ENCODE assay signal across 27 cellular contexts in the genomic region with DNA sequence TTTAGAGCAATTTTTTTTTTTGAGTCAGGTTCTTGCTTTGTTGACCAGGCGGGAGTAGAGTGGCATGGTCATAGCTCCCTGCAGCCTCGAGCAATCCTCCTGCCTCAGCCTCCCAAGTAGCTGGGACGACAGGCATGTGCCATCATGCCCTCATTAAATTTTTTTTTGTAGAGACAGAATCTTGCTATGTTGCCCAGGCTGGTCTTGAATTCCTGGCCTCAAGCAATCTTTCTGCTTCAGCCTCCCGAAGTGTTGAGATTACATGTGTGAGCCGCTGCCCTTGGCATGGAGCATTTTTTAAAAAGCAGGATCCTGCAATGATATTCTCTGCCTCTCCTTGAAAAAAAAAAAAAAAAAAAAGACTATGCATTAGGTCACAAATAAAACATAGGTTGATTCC. TPM values are rescaled to one million over a fixed set of nuclear protein-coding genes. Genes with fewer than 3 reads are reported as not detected.
"Had no signal": no experiment of that assay in that cellular context is flagged by ENCODE, and none has a peak within 500 bp of the region (broad histone marks: within the 10 kb centered on the region; RNA-seq: fewer than 3 reads in every experiment).

No MANE protein-coding gene starts in this region.

- ATAC-seq: stimulated activated effector memory CD8-positive, alpha-beta T cell treated with anti-CD3 and anti-CD28 coated beads, Interleukin-12 subunit alpha, Interleukin-12 subunit beta, amount 100 ng/mL, for 72 hours; stimulated activated memory B cell treated with anti-CD40 and anti-IgM and Interleukin-4, amounts not matched to agents 10 μg/mL and 1 μg/mL and 100 μg/mL, for 72 hours; stimulated activated naive B cell treated with anti-CD40 and anti-IgM and Interleukin-4, amounts not matched to agents 10 μg/mL and 1 μg/mL and 100 μg/mL, for 72 hours; stimulated activated naive CD8-positive, alpha-beta T cell treated with anti-CD3 and anti-CD28 coated beads, Interleukin-15, amount 100 ng/mL, for 72 hours; stimulated activated naive CD8-positive, alpha-beta T cell treated with anti-CD3 and anti-CD28 coated beads, Interleukin-15, Interleukin-2, amounts not matched to agents 100 U/mL and 50 U/mL, for 24 hours; upper lobe of right lung had no signal

- H3K4me3 ChIP-seq: stomach, suprapubic skin, testis, thoracic aorta, thyroid gland, tibial artery, tibial nerve, transverse colon, upper lobe of left lung, upper lobe of right lung, uterus, vagina had no signal

- H3K27me3 ChIP-seq: testis, vagina had no signal

- DNase-seq: stimulated activated CD4-positive, alpha-beta T cell treated with anti-CD3 and anti-CD28 coated beads, Interleukin-2, amount 100 ng/mL, for 48 hours; stimulated activated CD4-positive, alpha-beta T cell treated with anti-CD3 and anti-CD28 coated beads, Interleukin-4, amount 100 ng/mL, for 1 hour; stimulated activated CD4-positive, alpha-beta T cell treated with anti-CD3 and anti-CD28 coated beads, Interleukin-4, amount 100 ng/mL, for 24 hours; stimulated activated CD4-positive, alpha-beta T cell treated with anti-CD3 and anti-CD28 coated beads, Interleukin-4, amount 100 ng/mL, for 4 hours; stimulated activated CD8-positive, alpha-beta memory T cell treated with anti-CD3 and anti-CD28 coated beads, Interleukin-4, amount 100 ng/mL, for 48 hours; stimulated activated naive B cell treated with anti-CD40 and anti-IgM and Interleukin-4, amounts not matched to agents 10 μg/mL and 1 μg/mL and 100 μg/mL, for 72 hours; stimulated activated naive CD4-positive, alpha-beta T cell; stimulated activated naive CD4-positive, alpha-beta T cell treated with Interleukin-2 at 50 U/mL for 16 hours; stimulated activated naive CD8-positive, alpha-beta T cell treated with anti-CD3 and anti-CD28 coated beads, Interleukin-15, amount 100 ng/mL, for 72 hours; stimulated activated naive CD8-positive, alpha-beta T cell treated with anti-CD3 and anti-CD28 coated beads, Interleukin-15, Interleukin-2, amounts not matched to agents 100 U/mL and 50 U/mL, for 24 hours; stomach; substantia nigra; testis; thyroid gland; tibial artery; transverse colon; upper lobe of left lung; upper lobe of right lung; uterus had no signal

- H3K4me1 ChIP-seq: stomach, testis, thyroid gland, tibial artery, transverse colon, uterus, vagina had no signal

- H3K27ac ChIP-seq: stomach, suprapubic skin, testis, thoracic aorta, thyroid gland, tibial artery, tibial nerve, transverse colon, upper lobe of left lung, upper lobe of right lung, uterus, vagina had no signal

- H3K9me3 ChIP-seq: suprapubic skin, testis, thyroid gland, upper lobe of right lung, uterus, vagina had no signal

- H3K36me3 ChIP-seq: stomach, suprapubic skin, thoracic aorta, thyroid gland, tibial artery, tibial nerve, transverse colon, upper lobe of left lung, upper lobe of right lung, uterus, vagina had no signal

RNA-seq across cellular contexts. Expression of a gene that starts 5.9 kb away (rescaled TPM):
- polyA plus RNA-seq: stomach, urinary bladder had no signal

RNA-seq across cellular contexts. Expression of a gene that starts 14.1 kb away (rescaled TPM):
- polyA plus RNA-seq: stomach, thymus, urinary bladder had no signal
